In genomic region chr20:34190679-34191090, GRCh38 we compare ENCODE assay signal across 8 cellular contexts.
DNase-seq lines count a peak whose midpoint lies in the region; ATAC-seq, FAIRE-seq and TF ChIP-seq lines count a peak whose summit lies in the region.

No MANE protein-coding gene starts in this region.

- ATAC-seq in HG02981 (IDR thresholded peaks at IDR 0.05; ENCODE audit: unreplicated experiment) (no peak), HG03280 (IDR thresholded peaks at IDR 0.05; ENCODE audit: unreplicated experiment) (no peak)

- H3K4me3 ChIP-seq in astrocyte of the cerebellum (ENCODE audit: low read depth, low read length) (no peak overlapping the region), skeletal muscle cell (ENCODE audit: low read depth, low read length) (no peak overlapping the region)

- no peak for FAIRE-seq in RCC 7860 (lab: Jason Lieb, UNC)

- DNase-seq in GDM1 (lab: John Stamatoyannopoulos, UW), result peak; percentile 51
- peak; percentile 22 for DNase-seq in LoVo (ENCODE audit: low spot score)
- DNase-seq in RCC 7860 (ENCODE audit: low spot score), result peak; percentile 46
- DNase-seq in astrocyte of the cerebellum (ENCODE audit: low read depth), result peak; percentile 82
- peak in 47 of 51 donors; percentile 2 to 81 (median 43) for DNase-seq in hypothalamus (lab: John Stamatoyannopoulos, UW)
- peak; percentile 73 for DNase-seq in skeletal muscle cell (ENCODE audit: low read depth)

- in situ Hi-C loops in astrocyte of the cerebellum (cut with HindIII; ENCODE audit: low sequenced_read_pairs), result no loop called here

- TF ChIP-seq CTCF in astrocyte of the cerebellum (IDR thresholded peaks at IDR 0.05; ENCODE audit: low read depth, low read length, missing control alignments), result peak; percentile 88

Comparison
In these comparisons a context has a peak if more than half of its experiments do, and no peak if none do; other contexts are left out.
1. DNase-seq: peak in every context shown above with its lines; median percentile 82 in astrocyte of the cerebellum; 73 in skeletal muscle cell; 51 in GDM1; 46 in RCC 7860; 43 in hypothalamus; 22 in LoVo.